2 cellular contexts compared by ENCODE assay signal in the genomic region with DNA sequence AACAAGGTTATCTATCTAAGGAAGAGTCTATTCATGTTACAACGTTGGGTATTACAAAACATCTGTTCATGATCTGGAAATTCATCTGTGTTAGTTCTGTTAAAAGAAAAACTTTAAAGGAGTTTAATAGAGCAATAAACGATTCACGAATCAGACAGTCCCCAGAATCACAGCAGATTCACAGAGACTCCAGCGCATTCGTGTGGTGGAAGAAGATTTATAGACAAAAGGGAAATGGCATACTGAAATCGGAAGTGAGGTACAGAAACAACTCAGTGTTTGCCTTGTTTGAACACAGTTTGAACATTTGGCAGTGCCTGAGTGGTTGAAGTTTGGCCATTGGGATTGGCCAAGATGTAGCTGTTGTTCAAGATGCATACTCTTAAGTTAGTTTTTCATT.
DNase-seq lines count a peak whose midpoint lies in the region.
"Not testable (repeated sequence)": the region's sequence is repeated elsewhere in the genome, so short reads cannot be mapped to it uniquely, and the experiment has no call there.

No MANE protein-coding gene starts in this region.

- not testable (repeated sequence) for H3K4me3 ChIP-seq in Jurkat, Clone E6-1 (ENCODE audit: low read length)

- DNase-seq in Jurkat, Clone E6-1 (ENCODE audit: low read depth, low spot score) = peak; percentile 76
- DNase-seq in SK-N-DZ (ENCODE audit: low spot score) = peak; percentile 51
